In genomic region chr16:89720859-89721643, GRCh38 we compare ENCODE assay signal across 8 cellular contexts. TPM values are rescaled to one million over a fixed set of nuclear protein-coding genes. Genes with fewer than 3 reads are reported as not detected.
DNase-seq lines count a peak whose midpoint lies in the region; ATAC-seq and TF ChIP-seq lines count a peak whose summit lies in the region.

Gene VPS9D1 (minus strand): TSS chr16:89720898. CDS start chr16:89720861, 37 bp downstream.
Gene ZNF276 (plus strand): TSS chr16:89721537. CDS start chr16:89721641, 104 bp downstream.

- peak within 1 kb of the TSS; percentile 85 for H3K27ac ChIP-seq in ACC112 (ENCODE audit: low read depth, low read length)

- POLR2A ChIA-PET in activated CD8-positive, alpha-beta T cell treated with anti-CD3 and anti-CD28 coated beads for 36 hours (lab: Charles Lee), result interaction anchor here (0.8 to 1.2 kb wide), 5 partner anchors 10 to 157 kb away, joined by 3 to 8 read pairs (median 4); no protein-coding TSS in a partner anchor

- H3K4me1 Mint-ChIP-seq in activated CD8-positive, alpha-beta T cell treated with anti-CD3 and anti-CD28 coated beads for 36 hours (ENCODE audit: low read depth), result peaks cover 43% of the 10 kb centered on the region

- intact Hi-C loops in activated CD8-positive, alpha-beta T cell treated with anti-CD3 and anti-CD28 coated beads for 36 hours (cut with micrococcal nuclease), result no loop called here

- ATAC-seq in GM18861 (IDR thresholded peaks at IDR 0.05; ENCODE audit: unreplicated experiment) (peak; percentile 32), HG03108 (IDR thresholded peaks at IDR 0.05; ENCODE audit: unreplicated experiment) (peak; percentile 38)
- peak; percentile 51 for ATAC-seq in activated CD8-positive, alpha-beta T cell treated with anti-CD3 and anti-CD28 coated beads for 36 hours

- peaks cover 38% of the 10 kb centered on the region for H3K36me3 Mint-ChIP-seq in activated CD8-positive, alpha-beta T cell treated with anti-CD3 and anti-CD28 coated beads for 36 hours (ENCODE audit: low read depth)

- CTCF ChIA-PET in activated CD8-positive, alpha-beta T cell treated with anti-CD3 and anti-CD28 coated beads for 36 hours (lab: Charles Lee), result no interaction called here

- peaks cover 38% of the 10 kb centered on the region for H3K4me1 ChIP-seq in ACC112 (ENCODE audit: control insufficient read depth, insufficient read depth, low read length, unreplicated experiment)

- H3K36me3 ChIP-seq in ACC112 (ENCODE audit: insufficient read depth, low read length), result peaks cover 5% of the 10 kb centered on the region; the same call in 1 of the 2 replicates

- TF ChIP-seq CTCF in activated CD8-positive, alpha-beta T cell treated with anti-CD3 and anti-CD28 coated beads for 36 hours (IDR thresholded peaks at IDR 0.05), result no peak

- H3K79me2 ChIP-seq in ACC112 (ENCODE audit: control insufficient read depth, insufficient read depth, low read length, unreplicated experiment), result peaks cover 38% of the 10 kb centered on the region

- peak within 1 kb of the TSS; percentile 51 for H2AFZ ChIP-seq in ACC112 (ENCODE audit: low read length, unreplicated experiment)

- no peaks in the 10 kb centered on the region for H3K9me3 Mint-ChIP-seq in activated CD8-positive, alpha-beta T cell treated with anti-CD3 and anti-CD28 coated beads for 36 hours

- peak within 1 kb of the TSS; percentile 84 for H3K4me3 ChIP-seq in ACC112 (ENCODE audit: low read depth, low read length)

- H3K27me3 Mint-ChIP-seq in activated CD8-positive, alpha-beta T cell treated with anti-CD3 and anti-CD28 coated beads for 36 hours, result no peaks in the 10 kb centered on the region

- peak within 1 kb of the TSS; percentile 82 for H3K4me3 Mint-ChIP-seq in activated CD8-positive, alpha-beta T cell treated with anti-CD3 and anti-CD28 coated beads for 36 hours

- H3K27ac Mint-ChIP-seq in activated CD8-positive, alpha-beta T cell treated with anti-CD3 and anti-CD28 coated beads for 36 hours, result peak within 1 kb of the TSS; percentile 86

- H3K27me3 ChIP-seq in ACC112 (ENCODE audit: insufficient read depth, low read length), result no peaks in the 10 kb centered on the region

- DNase-seq in NCI-H69 (lab: John Stamatoyannopoulos, UW), result peak; percentile 89
- peak; percentile 89 for DNase-seq in activated CD8-positive, alpha-beta T cell treated with anti-CD3 and anti-CD28 coated beads for 36 hours
- DNase-seq in effector CD8-positive, alpha-beta T cell (lab: John Stamatoyannopoulos, UW), result peak; percentile 78
- DNase-seq in medulla oblongata (ENCODE audit: extremely low spot score), result peak; percentile 84
- peak; percentile 77 for DNase-seq in stimulated activated CD8-positive, alpha-beta memory T cell treated with anti-CD3 and anti-CD28 coated beads, Interleukin-12 subunit alpha, Interleukin-12 subunit beta, amount 100 ng/mL, for 1 hour (ENCODE audit: low read depth)

RNA-seq across cellular contexts. Expression of gene VPS9D1, which starts in this region (rescaled TPM):
- 1 to 10 TPM; 1.5 to 1.6 TPM for total RNA-seq in activated CD8-positive, alpha-beta T cell treated with anti-CD3 and anti-CD28 coated beads for 36 hours

RNA-seq across cellular contexts. Expression of gene ZNF276, which starts in this region (rescaled TPM):
- 10 to 100 TPM; 24.6 to 27.9 TPM for total RNA-seq in activated CD8-positive, alpha-beta T cell treated with anti-CD3 and anti-CD28 coated beads for 36 hours

Comparison
In these comparisons a context has a peak if more than half of its experiments do, and no peak if none do; other contexts are left out.
1. Peak in every context shown above with its lines: DNase-seq, ATAC-seq, H3K4me3 ChIP-seq and H3K27ac ChIP-seq.